1 cellular context compared by ENCODE assay signal in the genomic region with DNA sequence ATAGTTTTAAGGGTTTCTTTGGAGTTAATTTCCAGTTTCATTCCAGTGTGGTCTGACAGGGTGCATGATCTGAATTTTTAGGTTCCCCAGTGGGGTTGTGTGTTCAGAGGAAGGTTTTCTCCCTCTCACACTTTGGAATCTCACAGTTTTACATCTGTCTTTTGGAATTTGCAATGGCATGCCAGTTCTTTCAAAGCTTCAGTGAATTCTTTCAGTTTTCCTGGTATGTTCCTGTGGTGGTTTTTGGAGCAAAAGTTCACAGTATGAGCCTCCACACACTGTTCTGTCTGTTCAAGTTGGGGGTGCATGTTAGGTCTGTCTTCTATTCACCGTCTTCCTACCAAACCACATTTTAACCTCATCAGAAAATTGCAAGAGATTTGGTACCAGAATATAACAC.
TF ChIP-seq lines count a peak whose summit lies in the region.

No MANE protein-coding gene starts in this region.

TF ChIP-seq in GM23338, 12 proteins besides CTCF, POLR2A, EP300 and RAD21 (continued from another document):
- TF ChIP-seq, protein P1, sequence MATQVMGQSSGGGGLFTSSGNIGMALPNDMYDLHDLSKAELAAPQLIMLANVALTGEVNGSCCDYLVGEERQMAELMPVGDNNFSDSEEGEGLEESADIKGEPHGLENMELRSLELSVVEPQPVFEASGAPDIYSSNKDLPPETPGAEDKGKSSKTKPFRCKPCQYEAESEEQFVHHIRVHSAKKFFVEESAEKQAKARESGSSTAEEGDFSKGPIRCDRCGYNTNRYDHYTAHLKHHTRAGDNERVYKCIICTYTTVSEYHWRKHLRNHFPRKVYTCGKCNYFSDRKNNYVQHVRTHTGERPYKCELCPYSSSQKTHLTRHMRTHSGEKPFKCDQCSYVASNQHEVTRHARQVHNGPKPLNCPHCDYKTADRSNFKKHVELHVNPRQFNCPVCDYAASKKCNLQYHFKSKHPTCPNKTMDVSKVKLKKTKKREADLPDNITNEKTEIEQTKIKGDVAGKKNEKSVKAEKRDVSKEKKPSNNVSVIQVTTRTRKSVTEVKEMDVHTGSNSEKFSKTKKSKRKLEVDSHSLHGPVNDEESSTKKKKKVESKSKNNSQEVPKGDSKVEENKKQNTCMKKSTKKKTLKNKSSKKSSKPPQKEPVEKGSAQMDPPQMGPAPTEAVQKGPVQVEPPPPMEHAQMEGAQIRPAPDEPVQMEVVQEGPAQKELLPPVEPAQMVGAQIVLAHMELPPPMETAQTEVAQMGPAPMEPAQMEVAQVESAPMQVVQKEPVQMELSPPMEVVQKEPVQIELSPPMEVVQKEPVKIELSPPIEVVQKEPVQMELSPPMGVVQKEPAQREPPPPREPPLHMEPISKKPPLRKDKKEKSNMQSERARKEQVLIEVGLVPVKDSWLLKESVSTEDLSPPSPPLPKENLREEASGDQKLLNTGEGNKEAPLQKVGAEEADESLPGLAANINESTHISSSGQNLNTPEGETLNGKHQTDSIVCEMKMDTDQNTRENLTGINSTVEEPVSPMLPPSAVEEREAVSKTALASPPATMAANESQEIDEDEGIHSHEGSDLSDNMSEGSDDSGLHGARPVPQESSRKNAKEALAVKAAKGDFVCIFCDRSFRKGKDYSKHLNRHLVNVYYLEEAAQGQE (IDR thresholded peaks at IDR 0.05; ENCODE audit: unreplicated experiment): no peak
- no peak for TF ChIP-seq STAT1 (IDR thresholded peaks at IDR 0.05; ENCODE audit: unreplicated experiment)
- TF ChIP-seq, protein P2, sequence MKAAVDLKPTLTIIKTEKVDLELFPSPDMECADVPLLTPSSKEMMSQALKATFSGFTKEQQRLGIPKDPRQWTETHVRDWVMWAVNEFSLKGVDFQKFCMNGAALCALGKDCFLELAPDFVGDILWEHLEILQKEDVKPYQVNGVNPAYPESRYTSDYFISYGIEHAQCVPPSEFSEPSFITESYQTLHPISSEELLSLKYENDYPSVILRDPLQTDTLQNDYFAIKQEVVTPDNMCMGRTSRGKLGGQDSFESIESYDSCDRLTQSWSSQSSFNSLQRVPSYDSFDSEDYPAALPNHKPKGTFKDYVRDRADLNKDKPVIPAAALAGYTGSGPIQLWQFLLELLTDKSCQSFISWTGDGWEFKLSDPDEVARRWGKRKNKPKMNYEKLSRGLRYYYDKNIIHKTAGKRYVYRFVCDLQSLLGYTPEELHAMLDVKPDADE (IDR thresholded peaks at IDR 0.05): no peak
- no peak for TF ChIP-seq EZH2 (IDR thresholded peaks at IDR 0.05; ENCODE audit: low read depth, unreplicated experiment)
- no peak for TF ChIP-seq EZH2phosphoT487 (IDR thresholded peaks at IDR 0.05; ENCODE audit: unreplicated experiment)
